17 cellular contexts compared by ENCODE assay signal in genomic region chrX:44785652-44786051, GRCh38. TPM values are rescaled to one million over a fixed set of nuclear protein-coding genes. Genes with fewer than 3 reads are reported as not detected.
DNase-seq lines count a peak whose midpoint lies in the region; ATAC-seq and TF ChIP-seq lines count a peak whose summit lies in the region.
"Had no signal": no experiment of that assay in that cellular context is flagged by ENCODE, and none has a peak within 500 bp of the region (broad histone marks: within the 10 kb centered on the region; RNA-seq: fewer than 3 reads in every experiment).

No MANE protein-coding gene starts in this region.

- H3K27ac ChIP-seq in fibroblast of lung (ENCODE audit: insufficient read depth, low read length) (no peak overlapping the region), tibial artery (no peak overlapping the region)
- H3K27ac ChIP-seq: ovary, SJCRH30 had no signal

- H3K79me2 ChIP-seq in fibroblast of lung (ENCODE audit: control insufficient read depth, insufficient read depth, low read length), result no peaks in the 10 kb centered on the region

- H3K27me3 ChIP-seq in fibroblast of lung (ENCODE audit: control insufficient read depth, insufficient read depth, low read length) (no peaks in the 10 kb centered on the region), tibial artery (no peaks in the 10 kb centered on the region)
- H3K27me3 ChIP-seq: ovary, SJCRH30 had no signal

- no peak overlapping the region for H3K9ac ChIP-seq in fibroblast of lung (ENCODE audit: insufficient read depth, low read length)

- in situ Hi-C loops in ACHN (cut with HindIII; ENCODE audit: low pct_ligation_motif_present, low pct_unique_long_range_greater_than_20kb, low sequenced_read_pairs), result no loop called here

- H3K4me1 ChIP-seq in fibroblast of lung (ENCODE audit: control insufficient read depth, extremely low read depth, insufficient read depth, low read length), result no peaks in the 10 kb centered on the region
- H3K4me1 ChIP-seq in tibial artery, result no peaks in the 10 kb centered on the region
- H3K4me1 ChIP-seq: SJCRH30 had no signal

- H2AFZ ChIP-seq in fibroblast of lung (ENCODE audit: low read length), result no peak overlapping the region

- no peak for TF ChIP-seq CTCF in fibroblast of lung (conservative IDR thresholded peaks at IDR 0.05 in 1 of 2, IDR thresholded peaks at IDR 0.05 in 1 of 2; ENCODE audit: low read depth in 1 of 2, low read length in 2 of 2)
- TF ChIP-seq CTCF in tibial artery (IDR thresholded peaks at IDR 0.05), result no peak

- H4K20me1 ChIP-seq in fibroblast of lung (ENCODE audit: control insufficient read depth, extremely low read depth, insufficient read depth, low read length), result no peaks in the 10 kb centered on the region

- DNase-seq in ACHN (peak; percentile 1), HCEC 1CT (peak; percentile 85), T1000 (lab: John Stamatoyannopoulos, UW) (peak; percentile 5), fibroblast of lung (ENCODE audit: low read depth in 2 of 2) (peak; percentile 71 to 90), tibial artery (no peak), D341Med (ENCODE audit: low spot score) (no peak)
- DNase-seq: activated CD4-positive, alpha-beta memory T cell treated with anti-CD3 and anti-CD28 coated beads, Interleukin-2, amount 10 ng/mL, durations not matched to agents 7 days and 5 days; activated gamma-delta T cell; effector memory CD4-positive, alpha-beta T cell; ovary; SJCRH30; stimulated activated naive CD8-positive, alpha-beta T cell treated with anti-CD3 and anti-CD28 coated beads, Interleukin-15, amount 100 ng/mL, for 72 hours had no signal

- H3K4me2 ChIP-seq in fibroblast of lung (ENCODE audit: extremely low read depth, insufficient read depth, low read length), result peak overlapping the region; percentile 13

- H3K9me3 ChIP-seq in fibroblast of lung (ENCODE audit: control insufficient read depth, insufficient read depth, low read depth, low read length) (no peaks in the 10 kb centered on the region), tibial artery (no peaks in the 10 kb centered on the region)
- H3K9me3 ChIP-seq: ovary, SJCRH30 had no signal

- ATAC-seq in HG02588 (IDR thresholded peaks at IDR 0.05; ENCODE audit: unreplicated experiment), result no peak
- no peak for ATAC-seq in GM18517 (IDR thresholded peaks at IDR 0.05; ENCODE audit: unreplicated experiment)
- ATAC-seq: GM12878; stimulated activated naive CD8-positive, alpha-beta T cell treated with anti-CD3 and anti-CD28 coated beads, Interleukin-15, amount 100 ng/mL, for 72 hours had no signal

- intact Hi-C loops in tibial artery (cut with DNase I; ENCODE audit: low total_unique reads), result no loop called here

- no peak overlapping the region for H3K4me3 ChIP-seq in fibroblast of lung (replicated peaks in 1 of 4; ENCODE audit: control extremely low read depth in 1 of 4, insufficient read depth in 1 of 4, low read depth in 3 of 4, low read length in 4 of 4)
- no peak overlapping the region for H3K4me3 ChIP-seq in tibial artery
- H3K4me3 ChIP-seq: GM12878, ovary, SJCRH30 had no signal

- H3K36me3 ChIP-seq in fibroblast of lung (ENCODE audit: control insufficient read depth, insufficient read depth, low read length) (no peaks in the 10 kb centered on the region), tibial artery (no peaks in the 10 kb centered on the region)
- H3K36me3 ChIP-seq: ovary, SJCRH30 had no signal

RNA-seq across cellular contexts. Expression of gene DUSP21, which starts 58.2 kb away (rescaled TPM):
- total RNA-seq in fibroblast of lung, result not detected in 2 replicates
- not detected in 2 replicates for polyA plus RNA-seq in fibroblast of lung
- not detected in 2 replicates for polyA plus RNA-seq in fibroblast of lung (2012)
- not detected in 2 replicates for polyA minus RNA-seq in fibroblast of lung (ENCODE audit: low replicate concordance)
- total RNA-seq: A673; activated CD4-positive, alpha-beta memory T cell treated with anti-CD3 and anti-CD28 coated beads, Interleukin-2, amount 10 ng/mL, durations not matched to agents 7 days and 5 days; GM12878; mucosa of gallbladder; ovary; SJCRH30 had no signal
- polyA plus RNA-seq: GM12878, ovary had no signal

Comparison
In these comparisons a context has a peak if more than half of its experiments do, and no peak if none do; other contexts are left out.
1. DNase-seq: peak in ACHN (single experiment), HCEC 1CT (single experiment), T1000 (single experiment) and fibroblast of lung (2 of 2); none in tibial artery (0 of 2) and D341Med (single experiment).